Comparison of ENCODE assay signal across 19 cellular contexts in the genomic region with DNA sequence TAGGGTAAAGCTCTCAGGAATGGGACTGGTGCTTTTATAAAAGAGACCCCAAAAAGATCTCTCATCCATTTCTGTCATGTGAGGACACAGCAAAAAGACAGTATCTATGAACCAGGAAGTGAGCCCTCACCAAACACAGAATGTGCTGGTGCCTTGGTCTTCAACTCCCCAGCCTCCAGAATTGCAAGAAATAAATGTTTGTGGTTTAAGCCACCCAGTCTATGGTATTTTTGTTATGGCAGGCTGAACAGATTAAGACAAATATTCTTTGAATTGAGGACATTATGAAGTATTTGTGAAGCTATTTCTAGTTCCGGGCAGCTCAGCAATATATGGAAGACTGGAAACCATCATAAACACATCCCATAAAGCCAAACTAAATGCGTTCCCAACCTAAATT.
DNase-seq lines count a peak whose midpoint lies in the region; ATAC-seq, FAIRE-seq and TF ChIP-seq lines count a peak whose summit lies in the region.
"Had no signal": no experiment of that assay in that cellular context is flagged by ENCODE, and none has a peak within 500 bp of the region (broad histone marks: within the 10 kb centered on the region; RNA-seq: fewer than 3 reads in every experiment).

No MANE protein-coding gene starts in this region.

- WGBS in mesendoderm (ENCODE audit: extremely low coverage, insufficient coverage, low lambda C conversion rate): no CpG with 5 or more reads among the region's 2 CpGs

- TF ChIP-seq CTCF in WTC11 (IDR thresholded peaks at IDR 0.05) (no peak), coronary artery (IDR thresholded peaks at IDR 0.05) (no peak), tibial artery (IDR thresholded peaks at IDR 0.05) (no peak)

- H3K9ac ChIP-seq in mesendoderm (ENCODE audit: low read length): no peak overlapping the region

- no peak overlapping the region for H3K4me3 ChIP-seq in coronary artery
- H3K4me3 ChIP-seq in mesendoderm (ENCODE audit: low read length): no peak overlapping the region
- no peak overlapping the region for H3K4me3 ChIP-seq in tibial artery
- H3K4me3 ChIP-seq: A549 had no signal

- H3K79me1 ChIP-seq in mesendoderm (ENCODE audit: low read length): peaks cover 4% of the 10 kb centered on the region

- no peak for DNase-seq in WTC11 (ENCODE audit: low spot score)
- peak; percentile 5 for DNase-seq in coronary artery (ENCODE audit: low spot score)
- no peak for DNase-seq in mesendoderm
- DNase-seq in tibial artery: no peak
- DNase-seq in left lobe of liver (ENCODE audit: low spot score): no peak
- DNase-seq in GM12891 (ENCODE audit: insufficient read length, low spot score): no peak
- no peak for DNase-seq in head of caudate nucleus
- DNase-seq: BE2C; CD8-positive, alpha-beta T cell; COR-L47; DND-41; GDM1 had no signal

- no peak overlapping the region for H3K4me3 Mint-ChIP-seq in WTC11
- H3K4me3 Mint-ChIP-seq: CD8-positive, alpha-beta T cell had no signal

- H2BK120ac ChIP-seq in mesendoderm (ENCODE audit: low read depth, low read length): peak overlapping the region; percentile 63

- H3K18ac ChIP-seq in mesendoderm (ENCODE audit: low read length): no peak overlapping the region

- H3K27ac ChIP-seq in coronary artery (no peak overlapping the region), mesendoderm (ENCODE audit: low read depth, low read length) (no peak overlapping the region), tibial artery (peak overlapping the region; percentile 56 to 78)
- H3K27ac ChIP-seq: A549, C4-2B, HL-60 had no signal

- H4K8ac ChIP-seq in mesendoderm (ENCODE audit: low read depth, low read length): peak overlapping the region; percentile 17

- CTCF ChIA-PET in WTC11 (lab: Charles Lee): no interaction called here

- ATAC-seq in WTC11: no peak
- no peak for ATAC-seq in left lobe of liver
- no peak for ATAC-seq in GM19328 (IDR thresholded peaks at IDR 0.05; ENCODE audit: unreplicated experiment)
- ATAC-seq: A549; CD8-positive, alpha-beta T cell; HCT116 had no signal

- H3K27ac Mint-ChIP-seq in WTC11: peak overlapping the region; percentile 36
- H3K27ac Mint-ChIP-seq: CD8-positive, alpha-beta T cell had no signal

- H3K9me3 Mint-ChIP-seq in WTC11: peaks cover 4% of the 10 kb centered on the region; the same call in 1 of the 2 replicates

- no peak overlapping the region for H4K5ac ChIP-seq in mesendoderm (ENCODE audit: low read length)

- no peak overlapping the region for H2AK5ac ChIP-seq in mesendoderm (ENCODE audit: low read length)

- H3K27me3 Mint-ChIP-seq in WTC11 (ENCODE audit: low read depth): no peaks in the 10 kb centered on the region

- no peak overlapping the region for H3K4me2 ChIP-seq in mesendoderm (ENCODE audit: low read length)
- H3K4me2 ChIP-seq: A549 had no signal

- no peak overlapping the region for H2BK15ac ChIP-seq in mesendoderm (replicated peaks; ENCODE audit: low read depth)

- H3K4ac ChIP-seq in mesendoderm (ENCODE audit: low read depth, low read length): peak overlapping the region; percentile 22

- peaks cover 9% of the 10 kb centered on the region for H3K4me1 ChIP-seq in mesendoderm (ENCODE audit: control insufficient read depth, low read depth, low read length)
- H3K4me1 ChIP-seq in tibial artery: peaks cover 0 to 44% (median 18%) of the 10 kb centered on the region in 4 donors
- H3K4me1 ChIP-seq: A549, BE2C had no signal

- intact Hi-C loops in tibial artery (cut with DNase I; ENCODE audit: low total_unique reads): no loop called here
- intact Hi-C loops in head of caudate nucleus (cut with DNase I): no loop called here

- FAIRE-seq in GM12891 (lab: Jason Lieb, UNC): no peak
- FAIRE-seq: A549, D721Med, GM19239 had no signal

- H3K4me1 Mint-ChIP-seq in WTC11: peaks cover 69% of the 10 kb centered on the region

- no peaks in the 10 kb centered on the region for H3K9me3 ChIP-seq in tibial artery
- H3K9me3 ChIP-seq: A549, BE2C had no signal

- H3K27me3 ChIP-seq in mesendoderm (ENCODE audit: insufficient read depth, low read length, poor library complexity) (no peaks in the 10 kb centered on the region), tibial artery (no peaks in the 10 kb centered on the region)
- H3K27me3 ChIP-seq: BE2C had no signal

- peaks cover 17% of the 10 kb centered on the region for H3K79me2 ChIP-seq in mesendoderm (ENCODE audit: control insufficient read depth, insufficient read depth, low read length)

- peaks cover 8% of the 10 kb centered on the region; the same call in 1 of the 2 replicates for H3K36me3 Mint-ChIP-seq in WTC11
- H3K36me3 Mint-ChIP-seq: CD8-positive, alpha-beta T cell had no signal

- peak overlapping the region; percentile 36 for H3K56ac ChIP-seq in mesendoderm (ENCODE audit: low read length)

- TF ChIP-seq POLR2A in GM12891 (IDR thresholded peaks at IDR 0.05; ENCODE audit: low read depth, low read length): no peak

- POLR2A ChIA-PET in WTC11 (lab: Charles Lee): no interaction called here

- no peak overlapping the region for H3K23ac ChIP-seq in mesendoderm (ENCODE audit: low read length)

- H3K36me3 ChIP-seq in mesendoderm (ENCODE audit: control insufficient read depth, insufficient read depth, low read length): no peaks in the 10 kb centered on the region
- H3K36me3 ChIP-seq in tibial artery: no peaks in the 10 kb centered on the region
- H3K36me3 ChIP-seq: BE2C had no signal

- no peak overlapping the region for H2BK5ac ChIP-seq in mesendoderm (ENCODE audit: low read length)

TF ChIP-seq in WTC11, 78 proteins besides CTCF, POLR2A, EP300 and RAD21 (continues in another document):
- TF ChIP-seq TP53 (CRISPR knock-in tag; IDR thresholded peaks at IDR 0.05) (no peak), ESRRA (CRISPR knock-in tag; IDR thresholded peaks at IDR 0.05; ENCODE audit: borderline replicate concordance) (no peak), GRHL2 (CRISPR knock-in tag; IDR thresholded peaks at IDR 0.05; ENCODE audit: insufficient replicate concordance, severe bottlenecking) (no peak), TEAD4 (CRISPR knock-in tag; IDR thresholded peaks at IDR 0.05) (no peak), RORB (CRISPR knock-in tag; IDR thresholded peaks at IDR 0.05) (no peak), SP1 (CRISPR knock-in tag; conservative IDR thresholded peaks at IDR 0.05) (no peak), FOXK1 (CRISPR knock-in tag; IDR thresholded peaks at IDR 0.05) (no peak)
- TF ChIP-seq, protein P1, sequence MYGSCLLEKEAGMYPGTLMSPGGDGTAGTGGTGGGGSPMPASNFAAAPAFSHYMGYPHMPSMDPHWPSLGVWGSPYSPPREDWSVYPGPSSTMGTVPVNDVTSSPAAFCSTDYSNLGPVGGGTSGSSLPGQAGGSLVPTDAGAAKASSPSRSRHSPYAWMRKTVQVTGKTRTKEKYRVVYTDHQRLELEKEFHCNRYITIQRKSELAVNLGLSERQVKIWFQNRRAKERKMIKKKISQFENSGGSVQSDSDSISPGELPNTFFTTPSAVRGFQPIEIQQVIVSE (CRISPR knock-in tag; IDR thresholded peaks at IDR 0.05; ENCODE audit: borderline replicate concordance): no peak

TF ChIP-seq in GM12891, 5 proteins besides CTCF, POLR2A, EP300 and RAD21:
- TF ChIP-seq SPI1 (IDR thresholded peaks at IDR 0.05; ENCODE audit: low read depth, low read length) (no peak), POU2F2 (IDR thresholded peaks at IDR 0.05; ENCODE audit: low read depth, low read length) (no peak), TAF1 (IDR thresholded peaks at IDR 0.05; ENCODE audit: low read depth, low read length) (no peak), PAX5 (IDR thresholded peaks at IDR 0.05; ENCODE audit: insufficient read depth, low read length, severe bottlenecking) (no peak), POLR2AphosphoS5 (IDR thresholded peaks at IDR 0.05; ENCODE audit: low read depth, low read length) (no peak)

Comparison
In these comparisons a context has a peak if more than half of its experiments do, and no peak if none do; other contexts are left out.
1. H3K27ac ChIP-seq: peak in tibial artery (2 of 2); none in coronary artery (0 of 2) and mesendoderm (single experiment).